In genomic region chr1:75112362-75112951, GRCh38 we compare ENCODE assay signal across 18 cellular contexts. TPM values are rescaled to one million over a fixed set of nuclear protein-coding genes. Genes with fewer than 3 reads are reported as not detected.
"Had no signal": no experiment of that assay in that cellular context is flagged by ENCODE, and none has a peak within 500 bp of the region (broad histone marks: within the 10 kb centered on the region; RNA-seq: fewer than 3 reads in every experiment).

No MANE protein-coding gene starts in this region.

RNA-seq across cellular contexts. Expression of gene LHX8, which starts 21.7 kb away (rescaled TPM):
- total RNA-seq: dermis microvascular lymphatic vessel endothelial cell; endodermal cell; esophagus mucosa; gastrocnemius medialis; glomerular endothelial cell; heart right ventricle; kidney epithelial cell; left cardiac atrium; left lung; left ventricle myocardium superior; lower leg skin; lower lobe of right lung; lung microvascular endothelial cell; mesenteric fat pad; mucosa of descending colon; myocyte; naive thymus-derived CD8-positive, alpha-beta T cell had no signal
- polyA plus RNA-seq: heart right ventricle; keratinocyte; naive thymus-derived CD8-positive, alpha-beta T cell had no signal
